ENCODE assay signal across 17 cellular contexts in the genomic region with DNA sequence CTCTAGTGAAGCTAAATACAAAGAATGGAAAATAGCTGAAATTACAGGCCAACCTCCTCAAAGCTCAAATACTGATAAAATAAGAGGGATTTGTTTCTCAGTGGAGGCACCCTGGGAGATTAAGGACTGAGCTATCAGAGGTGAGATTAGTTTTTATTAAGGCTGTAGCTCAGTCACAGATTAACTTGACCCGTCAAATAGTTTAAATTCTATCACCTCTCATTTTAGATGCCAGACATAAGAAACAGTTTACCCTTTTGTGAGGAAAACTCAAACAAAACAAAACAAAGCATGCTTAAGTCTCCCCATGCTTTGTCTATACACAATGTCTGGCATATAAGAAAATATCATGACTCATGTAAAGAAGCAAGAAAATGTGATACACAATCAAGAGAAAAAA.
DNase-seq lines count a peak whose midpoint lies in the region; ATAC-seq and TF ChIP-seq lines count a peak whose summit lies in the region.
"Had no signal": no experiment of that assay in that cellular context is flagged by ENCODE, and none has a peak within 500 bp of the region (broad histone marks: within the 10 kb centered on the region; RNA-seq: fewer than 3 reads in every experiment).

No MANE protein-coding gene starts in this region.

- H2BK12ac ChIP-seq in mesenchymal stem cell (ENCODE audit: low read length in 2 of 2): no peak overlapping the region

- no peak overlapping the region for H2BK5ac ChIP-seq in mesenchymal stem cell (ENCODE audit: low read depth, low read length, poor library complexity, severe bottlenecking)

- H3K36me3 Mint-ChIP-seq in Caco-2 (ENCODE audit: insufficient read depth, unreplicated experiment) (peaks cover 6% of the 10 kb centered on the region), endodermal cell (ENCODE audit: low read depth) (peaks cover 34% of the 10 kb centered on the region)

- no peak overlapping the region for H4K91ac ChIP-seq in mesenchymal stem cell (ENCODE audit: low read length)

- H4K8ac ChIP-seq in mesenchymal stem cell (ENCODE audit: low read length): no peak overlapping the region

- H3K4me3 ChIP-seq in Caco-2 (ENCODE audit: low read depth, low read length) (no peak overlapping the region), MM.1S (ENCODE audit: low read length) (no peak overlapping the region), endodermal cell (ENCODE audit: low read length) (no peak overlapping the region), mesenchymal stem cell (ENCODE audit: insufficient read depth in 1 of 2, low read depth in 1 of 2, low read length in 2 of 2) (no peak overlapping the region)
- H3K4me3 ChIP-seq: BLaER1 treated with 17β-estradiol and CSF1 and Interleukin-3, amounts not matched to agents 10 nM and 100 nM; K562 had no signal

- peak overlapping the region; percentile 25; the same call in 1 of the 2 replicates for H3K4me2 ChIP-seq in MM.1S (ENCODE audit: low read depth, low read length)
- no peak overlapping the region for H3K4me2 ChIP-seq in mesenchymal stem cell (ENCODE audit: low read length, poor library complexity, severe bottlenecking)
- H3K4me2 ChIP-seq: BLaER1 treated with 17β-estradiol and CSF1 and Interleukin-3, amounts not matched to agents 10 nM and 100 nM had no signal

- H3F3A ChIP-seq in MM.1S (ENCODE audit: insufficient read depth, low read length): no peaks in the 10 kb centered on the region

- no peak for TF ChIP-seq CTCF in Caco-2 (IDR thresholded peaks at IDR 0.05; ENCODE audit: insufficient read depth in 1 of 2, low read depth in 1 of 2, low read length in 1 of 2, severe bottlenecking in 1 of 2, unreplicated experiment in 1 of 2)
- no peak for TF ChIP-seq CTCF in MM.1S (IDR thresholded peaks at IDR 0.05; ENCODE audit: low read length)
- TF ChIP-seq CTCF in endodermal cell (conservative IDR thresholded peaks at IDR 0.05): no peak

- H3K27me3 Mint-ChIP-seq in Caco-2 (ENCODE audit: insufficient read depth, unreplicated experiment) (no peaks in the 10 kb centered on the region), endodermal cell (ENCODE audit: insufficient read depth) (no peaks in the 10 kb centered on the region)

- no peaks in the 10 kb centered on the region for H3K9me2 ChIP-seq in MM.1S (replicated peaks; ENCODE audit: insufficient read depth, low read length)

- POLR2A ChIA-PET in Caco-2 (lab: Charles Lee): no interaction called here

- H3K27me3 ChIP-seq in Caco-2 (replicated peaks; ENCODE audit: control insufficient read depth, insufficient read depth, low read length): no peaks in the 10 kb centered on the region
- H3K27me3 ChIP-seq in MM.1S (replicated peaks; ENCODE audit: insufficient read depth, low read length): no peaks in the 10 kb centered on the region
- no peaks in the 10 kb centered on the region for H3K27me3 ChIP-seq in endodermal cell (ENCODE audit: control insufficient read depth, insufficient read depth, low read length, poor library complexity, severe bottlenecking)
- peaks cover 0 to 5% of the 10 kb centered on the region in 2 experiments for H3K27me3 ChIP-seq in mesenchymal stem cell (ENCODE audit: control insufficient read depth in 1 of 2, insufficient read depth in 1 of 2, low read length in 2 of 2)
- H3K27me3 ChIP-seq: BLaER1 treated with 17β-estradiol and CSF1 and Interleukin-3, amounts not matched to agents 10 nM and 100 nM had no signal

- peak overlapping the region; percentile 78 for H3K27ac Mint-ChIP-seq in Caco-2 (ENCODE audit: unreplicated experiment)
- H3K27ac Mint-ChIP-seq in endodermal cell: peak overlapping the region; percentile 93

- DNase-seq in Caco-2 (peak in 1 of 2 experiments; percentile 30), MM.1S (no peak), endodermal cell (no peak), mesenchymal stem cell (no peak), MV-4-11 (lab: John Stamatoyannopoulos, UW) (no peak)
- no peak for DNase-seq in activated CD4-positive, alpha-beta T cell treated with anti-CD3 and anti-CD28 coated beads, Interleukin-2, amount 50 U/mL, for 1 hour
- DNase-seq: 8988T, H7, NCI-H1048, NCI-H146, NCI-H2081 treated with DMSO at 0.1 percent for 48 hours, NCI-H226, NCI-H526 had no signal

- no peak overlapping the region; the same call in 1 of the 2 replicates for H2AFZ ChIP-seq in MM.1S (ENCODE audit: low read length)
- H2AFZ ChIP-seq in mesenchymal stem cell (ENCODE audit: low read depth, low read length): no peak overlapping the region

- intact Hi-C loops in Caco-2 (cut with micrococcal nuclease; ENCODE audit: unreplicated experiment): no loop called here

- H3K18ac ChIP-seq in mesenchymal stem cell (ENCODE audit: low read depth in 1 of 2, low read length in 2 of 2): no peak overlapping the region

- no peak overlapping the region for H2BK15ac ChIP-seq in mesenchymal stem cell (ENCODE audit: low read depth, poor library complexity, severe bottlenecking)

- H3K4me1 ChIP-seq in Caco-2: peaks cover 28% of the 10 kb centered on the region
- H3K4me1 ChIP-seq in MM.1S (ENCODE audit: low read length): peaks cover 9% of the 10 kb centered on the region
- peaks cover 8% of the 10 kb centered on the region for H3K4me1 ChIP-seq in endodermal cell (ENCODE audit: control insufficient read depth, insufficient read depth, low read length)
- H3K4me1 ChIP-seq in mesenchymal stem cell (ENCODE audit: control insufficient read depth, insufficient read depth, low read depth, low read length): no peaks in the 10 kb centered on the region
- H3K4me1 ChIP-seq: BLaER1 treated with 17β-estradiol and CSF1 and Interleukin-3, amounts not matched to agents 10 nM and 100 nM had no signal

- 21% methylated on average over 1 of the region's 1 CpG; no CpG with 5 or more reads in 1 of the 2 experiments for WGBS in endodermal cell (ENCODE audit: insufficient coverage in 1 of 2, insufficient read length in 1 of 2), 2 experiments
- WGBS in mesenchymal stem cell: 44% methylated on average over 1 of the region's 1 CpG

- ATAC-seq in GM18517 (IDR thresholded peaks at IDR 0.05; ENCODE audit: unreplicated experiment) (no peak), HG03439 (IDR thresholded peaks at IDR 0.05; ENCODE audit: unreplicated experiment) (no peak)
- ATAC-seq: K562 had no signal

- CTCF ChIA-PET in Caco-2 (lab: Charles Lee): interaction anchor here (0.7 to 2.0 kb wide), 2 partner anchors 9 to 20 kb away, joined by 3 to 11 read pairs; no protein-coding TSS in a partner anchor

- no peak overlapping the region for H3K9ac ChIP-seq in MM.1S (ENCODE audit: low read length)
- peak overlapping the region; percentile 51 for H3K9ac ChIP-seq in endodermal cell (ENCODE audit: extremely low read depth, low read length, poor library complexity, severe bottlenecking)
- no peak overlapping the region for H3K9ac ChIP-seq in mesenchymal stem cell (ENCODE audit: low read length)
- H3K9ac ChIP-seq: BLaER1 treated with 17β-estradiol and CSF1 and Interleukin-3, amounts not matched to agents 10 nM and 100 nM had no signal

- BruUV-seq in Caco-2 (replicated peaks; lab: Mats Ljungman, UMichigan): no TSS peak

- H3K4me3 Mint-ChIP-seq in Caco-2 (ENCODE audit: unreplicated experiment) (peak overlapping the region; percentile 1), endodermal cell (no peak overlapping the region)

- H3K9me3 Mint-ChIP-seq in Caco-2 (ENCODE audit: unreplicated experiment) (peaks cover 37% of the 10 kb centered on the region), endodermal cell (peaks cover 35% of the 10 kb centered on the region)

- H4K20me1 ChIP-seq in MM.1S (ENCODE audit: insufficient read depth, low read length): no peaks in the 10 kb centered on the region
- H4K20me1 ChIP-seq: BLaER1 treated with 17β-estradiol and CSF1 and Interleukin-3, amounts not matched to agents 10 nM and 100 nM had no signal

- H3K27ac ChIP-seq in MM.1S (ENCODE audit: low read length): no peak overlapping the region
- H3K27ac ChIP-seq in endodermal cell (ENCODE audit: low read depth, low read length): peak overlapping the region; percentile 3
- peak overlapping the region; percentile 8 for H3K27ac ChIP-seq in mesenchymal stem cell (ENCODE audit: low read length, poor library complexity, severe bottlenecking)
- H3K27ac ChIP-seq: BLaER1 treated with 17β-estradiol and CSF1 and Interleukin-3, amounts not matched to agents 10 nM and 100 nM had no signal

- no peaks in the 10 kb centered on the region for H3K79me2 ChIP-seq in MM.1S (ENCODE audit: low read length)

- no peak overlapping the region for H3K23ac ChIP-seq in mesenchymal stem cell (ENCODE audit: low read length in 2 of 2)

- no peak overlapping the region for H2BK120ac ChIP-seq in mesenchymal stem cell (ENCODE audit: low read depth, low read length)

- no peak overlapping the region for H3K4ac ChIP-seq in mesenchymal stem cell (ENCODE audit: low read depth in 1 of 2, low read length in 2 of 2)

- no peak overlapping the region for H3K14ac ChIP-seq in mesenchymal stem cell (ENCODE audit: low read length in 2 of 2)

- H2AK5ac ChIP-seq in mesenchymal stem cell (ENCODE audit: low read length, severe bottlenecking): no peak overlapping the region

- H3K9me3 ChIP-seq in Caco-2 (peaks cover 3% of the 10 kb centered on the region; the same call in 1 of the 2 replicates), MM.1S (replicated peaks; ENCODE audit: insufficient read depth, low read length) (no peaks in the 10 kb centered on the region), endodermal cell (ENCODE audit: control insufficient read depth, low read length) (peaks cover 48% of the 10 kb centered on the region), mesenchymal stem cell (ENCODE audit: control insufficient read depth, low read length) (peaks cover 3% of the 10 kb centered on the region)

- H3K79me1 ChIP-seq in mesenchymal stem cell (replicated peaks; ENCODE audit: low read length, poor library complexity, severe bottlenecking): no peaks in the 10 kb centered on the region

- H3K4me1 Mint-ChIP-seq in Caco-2 (ENCODE audit: low read depth, unreplicated experiment): peaks cover 29% of the 10 kb centered on the region
- peaks cover 25% of the 10 kb centered on the region for H3K4me1 Mint-ChIP-seq in endodermal cell

- H3K36me3 ChIP-seq in Caco-2 (ENCODE audit: control insufficient read depth, insufficient read depth, low read length) (no peaks in the 10 kb centered on the region; the same call in 1 of the 2 replicates), MM.1S (replicated peaks; ENCODE audit: insufficient read depth, low read length) (no peaks in the 10 kb centered on the region), endodermal cell (ENCODE audit: control insufficient read depth, insufficient read depth, low read length) (peaks cover 11% of the 10 kb centered on the region), mesenchymal stem cell (ENCODE audit: control insufficient read depth in 1 of 2, insufficient read depth in 2 of 2, low read depth in 1 of 2, low read length in 2 of 2) (no peaks in the 10 kb centered on the region)
- H3K36me3 ChIP-seq: BLaER1 treated with 17β-estradiol and CSF1 and Interleukin-3, amounts not matched to agents 10 nM and 100 nM had no signal
